Comparison of ENCODE assay signal across 8 cellular contexts in the genomic region with DNA sequence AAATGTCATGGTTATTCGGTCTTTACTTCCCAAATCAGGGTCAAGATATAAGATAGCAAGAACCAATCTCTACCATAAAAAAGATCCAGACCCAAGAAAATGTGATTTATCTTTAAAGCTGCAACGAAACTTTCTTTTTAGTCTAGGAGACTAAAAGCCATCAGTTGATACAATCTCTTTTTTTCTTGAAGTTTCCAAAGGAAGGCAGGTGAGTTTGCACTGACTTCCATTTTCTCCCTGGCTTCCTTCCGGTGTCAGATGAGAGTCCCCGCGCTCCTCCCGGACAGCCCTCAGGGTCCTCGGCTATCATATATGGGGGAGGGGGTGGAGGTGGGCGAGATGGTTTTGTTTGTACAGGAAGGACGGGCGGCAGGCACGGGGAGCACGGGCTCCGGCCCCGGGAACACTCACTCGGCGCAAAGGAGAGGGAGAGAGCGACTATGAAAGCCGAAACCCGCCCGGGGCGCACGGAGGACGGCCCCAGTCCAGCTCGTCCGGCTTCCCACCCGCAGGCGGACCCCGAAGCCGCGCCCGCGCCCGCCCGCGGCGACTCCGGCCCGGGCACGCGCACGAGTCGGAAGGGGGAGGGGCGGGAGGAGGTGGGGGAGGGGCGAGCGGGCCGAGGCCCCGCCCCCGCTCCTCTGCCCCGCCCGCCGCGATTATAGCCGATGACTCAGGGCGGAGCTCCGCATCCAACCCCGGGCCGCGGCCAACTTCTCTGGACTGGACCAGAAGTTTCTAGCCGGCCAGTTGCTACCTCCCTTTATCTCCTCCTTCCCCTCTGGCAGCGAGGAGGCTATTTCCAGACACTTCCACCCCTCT. TPM values are rescaled to one million over a fixed set of nuclear protein-coding genes. Genes with fewer than 3 reads are reported as not detected.
A peak's percentile ranks its signal among the peaks of the same experiment; 100 is the strongest.
DNase-seq lines count a peak whose midpoint lies in the region; ATAC-seq and TF ChIP-seq lines count a peak whose summit lies in the region.

A gene (plus strand): TSS at position 689 of the 822 bp plus-strand sequence. CDS start 296 bp downstream, outside the sequence.

- peak within 1 kb of the TSS; percentile 93 to 100 (median 99) for H3K4me3 ChIP-seq in BLaER1 treated with 17β-estradiol and CSF1 and Interleukin-3, amounts not matched to agents 10 nM and 100 nM
- H3K4me3 ChIP-seq in epithelial cell of esophagus (ENCODE audit: low read length) (peak within 1 kb of the TSS; percentile 73), mononuclear cell (ENCODE audit: low read length) (peak within 1 kb of the TSS; percentile 85)

- peak; percentile 61 for ATAC-seq in HG03442 (IDR thresholded peaks at IDR 0.05; ENCODE audit: unreplicated experiment)

- peaks cover 0 to 43% (median 24%) of the 10 kb centered on the region in 11 experiments; a peak in 16 of 22 replicates for H4K20me1 ChIP-seq in BLaER1 treated with 17β-estradiol and CSF1 and Interleukin-3, amounts not matched to agents 10 nM and 100 nM

- peak within 1 kb of the TSS; percentile 94 to 98 (median 97) for H3K9ac ChIP-seq in BLaER1 treated with 17β-estradiol and CSF1 and Interleukin-3, amounts not matched to agents 10 nM and 100 nM

- H3K27me3 ChIP-seq in BLaER1 treated with 17β-estradiol and CSF1 and Interleukin-3, amounts not matched to agents 10 nM and 100 nM = no peaks in the 10 kb centered on the region
- peaks cover 10% of the 10 kb centered on the region for H3K27me3 ChIP-seq in mononuclear cell (ENCODE audit: insufficient read depth, low read length)

- H3K9me3 ChIP-seq in BLaER1 treated with 17β-estradiol and CSF1 and Interleukin-3, amounts not matched to agents 10 nM and 100 nM (replicated peaks in 1 of 11) = peaks cover 0 to 12% (median 4%) of the 10 kb centered on the region in 11 experiments; a peak in 12 of 22 replicates
- no peaks in the 10 kb centered on the region for H3K9me3 ChIP-seq in mononuclear cell (ENCODE audit: low read depth, low read length)

- H3K4me1 ChIP-seq in BLaER1 treated with 17β-estradiol and CSF1 and Interleukin-3, amounts not matched to agents 10 nM and 100 nM = peaks cover 36 to 45% (median 41%) of the 10 kb centered on the region in 10 experiments
- H3K4me1 ChIP-seq in mononuclear cell (ENCODE audit: insufficient read depth, low read length) = peaks cover 31% of the 10 kb centered on the region

- DNase-seq in GM19238 (ENCODE audit: insufficient read length, low spot score) (peak; percentile 65), OCI-M1 (lab: John Stamatoyannopoulos, UW) (peak; percentile 97), activated T-cell treated with anti-CD3 and anti-CD28 coated beads for 4 hours (peak; percentile 75), epithelial cell of esophagus (ENCODE audit: low read depth) (peak; percentile 88)
- peak; percentile 61 to 78 for DNase-seq in stimulated activated CD8-positive, alpha-beta memory T cell treated with anti-CD3 and anti-CD28 coated beads, Interleukin-2, amount 100 ng/mL, for 48 hours (ENCODE audit: low read depth in 2 of 2)

- H3K36me3 ChIP-seq in BLaER1 treated with 17β-estradiol and CSF1 and Interleukin-3, amounts not matched to agents 10 nM and 100 nM = peaks cover 0 to 12% (median under 1%) of the 10 kb centered on the region in 11 experiments; a peak in 10 of 22 replicates

- TF ChIP-seq CTCF in epithelial cell of esophagus (IDR thresholded peaks at IDR 0.05; ENCODE audit: insufficient read depth, low read depth, low read length, missing control alignments) = no peak

- peak within 1 kb of the TSS; percentile 80 to 98 (median 95) for H3K4me2 ChIP-seq in BLaER1 treated with 17β-estradiol and CSF1 and Interleukin-3, amounts not matched to agents 10 nM and 100 nM

- H3K27ac ChIP-seq in BLaER1 treated with 17β-estradiol and CSF1 and Interleukin-3, amounts not matched to agents 10 nM and 100 nM = peak within 1 kb of the TSS; percentile 89 to 97 (median 94)

RNA-seq across cellular contexts. Expression of the gene that starts here (rescaled TPM):
- total RNA-seq in mononuclear cell = 13.2 TPM

Comparison
In these comparisons a context has a peak if more than half of its experiments do, and no peak if none do; other contexts are left out.
1. Peak in every context shown above with its lines: DNase-seq, ATAC-seq, H3K4me3 ChIP-seq and H3K27ac ChIP-seq.